ENCODE assay signal across 18 cellular contexts in genomic region chr13:28434934-28435333, GRCh38.
"Had no signal": no experiment of that assay in that cellular context is flagged by ENCODE, and none has a peak within 500 bp of the region (broad histone marks: within the 10 kb centered on the region; RNA-seq: fewer than 3 reads in every experiment).

No MANE protein-coding gene starts in this region.

- H3K4me3 ChIP-seq: heart right ventricle, right lobe of liver, testis, upper lobe of left lung had no signal

- H3K27me3 Mint-ChIP-seq: activated CD4-positive, alpha-beta T cell treated with anti-CD3 and anti-CD28 coated beads, Interleukin-2, amount 10 ng/mL, durations not matched to agents 24 days and 14 days; activated T-cell treated with anti-CD3 and anti-CD28 coated beads, Interleukin-2, amount 50 U/mL, for 24 hours had no signal

- H3K27ac ChIP-seq: parathyroid adenoma, right lobe of liver, testis, upper lobe of left lung had no signal

- H3K9me3 Mint-ChIP-seq: activated CD4-positive, alpha-beta T cell treated with anti-CD3 and anti-CD28 coated beads, Interleukin-2, amount 10 ng/mL, durations not matched to agents 24 days and 14 days; activated naive CD4-positive, alpha-beta T cell treated with anti-CD3 and anti-CD28 coated beads for 36 hours; activated T-cell treated with anti-CD3 and anti-CD28 coated beads, Interleukin-2, amount 50 U/mL, for 24 hours; natural killer cell treated with Interleukin-12 subunit alpha and Interleukin-12 subunit beta and Interleukin-15 and Interleukin-18, amount 100 ng/mL, for 72 hours; stimulated activated effector memory CD8-positive, alpha-beta T cell treated with anti-CD3 and anti-CD28 coated beads, Interleukin-12 subunit alpha, Interleukin-12 subunit beta, amount 100 ng/mL, for 72 hours had no signal

- ATAC-seq: activated CD8-positive, alpha-beta T cell treated with anti-CD3 and anti-CD28 coated beads, Interleukin-2, amount 10 ng/mL, durations not matched to agents 7 days and 5 days; heart right ventricle; left cardiac atrium; natural killer cell treated with Interleukin-12 subunit alpha and Interleukin-12 subunit beta and Interleukin-15 and Interleukin-18, amount 100 ng/mL, for 72 hours; right lobe of liver; stimulated activated effector memory CD8-positive, alpha-beta T cell treated with anti-CD3 and anti-CD28 coated beads, Interleukin-12 subunit alpha, Interleukin-12 subunit beta, amount 100 ng/mL, for 72 hours had no signal

- H3K4me1 Mint-ChIP-seq: stimulated activated effector memory CD8-positive, alpha-beta T cell treated with anti-CD3 and anti-CD28 coated beads, Interleukin-12 subunit alpha, Interleukin-12 subunit beta, amount 100 ng/mL, for 72 hours had no signal

- H3K4me1 ChIP-seq: parathyroid adenoma, right lobe of liver, testis had no signal

- H3K27me3 ChIP-seq: testis, upper lobe of left lung had no signal

- H3K9ac ChIP-seq: parathyroid adenoma had no signal

- H3K27ac Mint-ChIP-seq: activated CD4-positive, alpha-beta T cell treated with anti-CD3 and anti-CD28 coated beads, Interleukin-2, amount 10 ng/mL, durations not matched to agents 24 days and 14 days; activated CD8-positive, alpha-beta T cell treated with anti-CD3 and anti-CD28 coated beads, Interleukin-2, amount 10 ng/mL, durations not matched to agents 7 days and 5 days; activated naive CD4-positive, alpha-beta T cell treated with anti-CD3 and anti-CD28 coated beads for 36 hours; activated T-cell treated with anti-CD3 and anti-CD28 coated beads, Interleukin-2, amount 50 U/mL, for 24 hours; brain; stimulated activated effector memory CD8-positive, alpha-beta T cell treated with anti-CD3 and anti-CD28 coated beads, Interleukin-12 subunit alpha, Interleukin-12 subunit beta, amount 100 ng/mL, for 72 hours had no signal

- DNase-seq: activated CD4-positive, alpha-beta T cell treated with anti-CD3 and anti-CD28 coated beads, Interleukin-2, amount 10 ng/mL, durations not matched to agents 24 days and 14 days; activated CD8-positive, alpha-beta T cell treated with anti-CD3 and anti-CD28 coated beads, Interleukin-2, amount 10 ng/mL, durations not matched to agents 7 days and 5 days; activated naive CD4-positive, alpha-beta T cell treated with anti-CD3 and anti-CD28 coated beads for 36 hours; activated T-cell treated with anti-CD3 and anti-CD28 coated beads, Interleukin-2, amount 50 U/mL, for 24 hours; caudate nucleus; heart right ventricle; left cardiac atrium; mesendoderm; right lobe of liver; small intestine; stimulated activated CD4-positive, alpha-beta T cell treated with anti-CD3 and anti-CD28 coated beads, Interleukin-4, amount 100 ng/mL, for 24 hours; T1000; testis; upper lobe of left lung had no signal

- H3K79me2 ChIP-seq: parathyroid adenoma had no signal

- H3K36me3 ChIP-seq: right lobe of liver had no signal

- H3K4me3 Mint-ChIP-seq: activated CD4-positive, alpha-beta T cell treated with anti-CD3 and anti-CD28 coated beads, Interleukin-2, amount 10 ng/mL, durations not matched to agents 24 days and 14 days; activated CD8-positive, alpha-beta T cell treated with anti-CD3 and anti-CD28 coated beads, Interleukin-2, amount 10 ng/mL, durations not matched to agents 7 days and 5 days; activated naive CD4-positive, alpha-beta T cell treated with anti-CD3 and anti-CD28 coated beads for 36 hours; activated T-cell treated with anti-CD3 and anti-CD28 coated beads, Interleukin-2, amount 50 U/mL, for 24 hours; brain; natural killer cell treated with Interleukin-12 subunit alpha and Interleukin-12 subunit beta and Interleukin-15 and Interleukin-18, amount 100 ng/mL, for 72 hours; stimulated activated effector memory CD8-positive, alpha-beta T cell treated with anti-CD3 and anti-CD28 coated beads, Interleukin-12 subunit alpha, Interleukin-12 subunit beta, amount 100 ng/mL, for 72 hours had no signal

- H2AFZ ChIP-seq: parathyroid adenoma had no signal

- H3K9me3 ChIP-seq: heart right ventricle, right lobe of liver, testis, upper lobe of left lung had no signal

- H3K36me3 Mint-ChIP-seq: brain; natural killer cell treated with Interleukin-12 subunit alpha and Interleukin-12 subunit beta and Interleukin-15 and Interleukin-18, amount 100 ng/mL, for 72 hours had no signal
